In genomic region chr6:16420715-16421461, GRCh38 we compare ENCODE assay signal across 9 cellular contexts.
DNase-seq lines count a peak whose midpoint lies in the region; ATAC-seq and TF ChIP-seq lines count a peak whose summit lies in the region.
"Had no signal": no experiment of that assay in that cellular context is flagged by ENCODE, and none has a peak within 500 bp of the region (broad histone marks: within the 10 kb centered on the region; RNA-seq: fewer than 3 reads in every experiment).

No MANE protein-coding gene starts in this region.

- no peaks in the 10 kb centered on the region for H3K9me3 Mint-ChIP-seq in WTC11
- H3K9me3 Mint-ChIP-seq in stimulated activated naive CD8-positive, alpha-beta T cell treated with anti-CD3 and anti-CD28 coated beads, Interleukin-15, amount 100 ng/mL, for 72 hours = no peaks in the 10 kb centered on the region

- peak; percentile 71 for ATAC-seq in HG03175 (IDR thresholded peaks at IDR 0.05; ENCODE audit: unreplicated experiment)
- peak; percentile 58; the same call in 1 of the 2 replicates for ATAC-seq in WTC11
- ATAC-seq in stimulated activated naive CD8-positive, alpha-beta T cell treated with anti-CD3 and anti-CD28 coated beads, Interleukin-15, amount 100 ng/mL, for 72 hours = peak; percentile 91

- no peak overlapping the region for H2BK120ac ChIP-seq in neuronal stem cell (ENCODE audit: low read depth, low read length)

- H3K27ac ChIP-seq in neuronal stem cell (replicated peaks; ENCODE audit: low read length) = no peak overlapping the region
- H3K27ac ChIP-seq: HL-60 had no signal

- H3K14ac ChIP-seq in neuronal stem cell (ENCODE audit: low read length) = no peak overlapping the region

- no peak overlapping the region for H2AFZ ChIP-seq in neuronal stem cell (ENCODE audit: low read length)

- no CpG with 5 or more reads among the region's 7 CpGs for WGBS in neuronal stem cell (ENCODE audit: extremely low coverage in 2 of 2, insufficient read length in 2 of 2, insufficient replicate concordance in 1 of 2), 2 donors

- no peaks in the 10 kb centered on the region for H3K79me1 ChIP-seq in neuronal stem cell (ENCODE audit: low read depth, low read length)

- H3K9ac ChIP-seq in neuronal stem cell (ENCODE audit: low read depth, low read length, poor library complexity) = no peak overlapping the region

- H3K36me3 Mint-ChIP-seq in WTC11 = no peaks in the 10 kb centered on the region

- H4K8ac ChIP-seq in neuronal stem cell (ENCODE audit: low read depth, low read length) = no peak overlapping the region

- no peaks in the 10 kb centered on the region for H3K36me3 ChIP-seq in neuronal stem cell (replicated peaks in 1 of 2; ENCODE audit: control insufficient read depth in 2 of 2, insufficient read depth in 2 of 2, low read length in 2 of 2)

- H2AK5ac ChIP-seq in neuronal stem cell (ENCODE audit: low read depth, low read length) = no peak overlapping the region

- H3K4me1 Mint-ChIP-seq in WTC11 = peaks cover 20% of the 10 kb centered on the region
- peaks cover 56% of the 10 kb centered on the region for H3K4me1 Mint-ChIP-seq in stimulated activated naive CD8-positive, alpha-beta T cell treated with anti-CD3 and anti-CD28 coated beads, Interleukin-15, amount 100 ng/mL, for 72 hours

- H3K27me3 Mint-ChIP-seq in WTC11 (ENCODE audit: low read depth) = no peaks in the 10 kb centered on the region
- no peaks in the 10 kb centered on the region for H3K27me3 Mint-ChIP-seq in stimulated activated naive CD8-positive, alpha-beta T cell treated with anti-CD3 and anti-CD28 coated beads, Interleukin-15, amount 100 ng/mL, for 72 hours

- no peak overlapping the region for H4K91ac ChIP-seq in neuronal stem cell (ENCODE audit: low read depth, low read length, poor library complexity)

- no peak for TF ChIP-seq CTCF in WTC11 (IDR thresholded peaks at IDR 0.05)
- TF ChIP-seq CTCF in fibroblast of villous mesenchyme (IDR thresholded peaks at IDR 0.05; ENCODE audit: insufficient read depth, low read depth, low read length) = no peak

- no peaks in the 10 kb centered on the region for H3K27me3 ChIP-seq in neuronal stem cell (ENCODE audit: control insufficient read depth in 3 of 3, insufficient read depth in 3 of 3, low read depth in 1 of 3, low read length in 3 of 3)

- H3K23ac ChIP-seq in neuronal stem cell (ENCODE audit: low read depth, low read length, poor library complexity) = no peak overlapping the region

- no peak overlapping the region for H2BK12ac ChIP-seq in neuronal stem cell (ENCODE audit: low read length)

- H3K4me1 ChIP-seq in neuronal stem cell (ENCODE audit: control insufficient read depth in 2 of 2, insufficient read depth in 1 of 2, low read depth in 1 of 2, low read length in 2 of 2) = peaks cover 0 to 8% of the 10 kb centered on the region in 2 donors

- no peak overlapping the region for H3K4me2 ChIP-seq in neuronal stem cell (ENCODE audit: insufficient read depth, low read length, poor library complexity, severe bottlenecking)

- H3K27ac Mint-ChIP-seq in WTC11 = no peak overlapping the region; the same call in 1 of the 2 replicates
- H3K27ac Mint-ChIP-seq in stimulated activated naive CD8-positive, alpha-beta T cell treated with anti-CD3 and anti-CD28 coated beads, Interleukin-15, amount 100 ng/mL, for 72 hours = peak overlapping the region; percentile 98 to 99

- H3K4me3 Mint-ChIP-seq in WTC11 = no peak overlapping the region
- peak overlapping the region; percentile 67 to 81 for H3K4me3 Mint-ChIP-seq in stimulated activated naive CD8-positive, alpha-beta T cell treated with anti-CD3 and anti-CD28 coated beads, Interleukin-15, amount 100 ng/mL, for 72 hours

- no peak overlapping the region for H3K4ac ChIP-seq in neuronal stem cell (ENCODE audit: low read length)

- peak; percentile 76 for DNase-seq in AG20443 (ENCODE audit: low spot score)
- DNase-seq in GM19240 (ENCODE audit: insufficient read length, low spot score) = peak; percentile 23
- no peak for DNase-seq in WTC11 (ENCODE audit: low spot score)
- DNase-seq in fibroblast of villous mesenchyme (ENCODE audit: low read depth) = peak; percentile 95
- DNase-seq in stimulated activated naive CD8-positive, alpha-beta T cell treated with anti-CD3 and anti-CD28 coated beads, Interleukin-15, amount 100 ng/mL, for 72 hours = peak; percentile 53 to 70
- DNase-seq in NCI-H1694 treated with DMSO at 0.1 percent for 48 hours (lab: John Stamatoyannopoulos, UW) = no peak
- DNase-seq in neuronal stem cell (ENCODE audit: low spot score) = no peak

- H3K4me3 ChIP-seq in fibroblast of villous mesenchyme (ENCODE audit: low read depth, low read length) (no peak overlapping the region), neuronal stem cell (ENCODE audit: low read length in 2 of 2) (no peak overlapping the region)

- H2BK15ac ChIP-seq in neuronal stem cell (ENCODE audit: low read length) = no peak overlapping the region

- H3K18ac ChIP-seq in neuronal stem cell (ENCODE audit: low read length) = no peak overlapping the region

- CTCF ChIA-PET in WTC11 (lab: Charles Lee) = interaction anchor here (1.6 to 1.8 kb wide), 3 partner anchors 11 to 134 kb away, joined by 6 to 10 read pairs (median 8); no protein-coding TSS in a partner anchor

- POLR2A ChIA-PET in WTC11 (lab: Charles Lee) = no interaction called here

- H3K9me3 ChIP-seq in neuronal stem cell (replicated peaks in 1 of 2; ENCODE audit: control insufficient read depth in 2 of 2, insufficient read depth in 1 of 2, low read depth in 1 of 2, low read length in 2 of 2) = no peaks in the 10 kb centered on the region

- H2BK5ac ChIP-seq in neuronal stem cell (ENCODE audit: low read length) = no peak overlapping the region

TF ChIP-seq in WTC11, 78 proteins besides CTCF, POLR2A, EP300 and RAD21 (continues in another document):
- TF ChIP-seq, protein P1, sequence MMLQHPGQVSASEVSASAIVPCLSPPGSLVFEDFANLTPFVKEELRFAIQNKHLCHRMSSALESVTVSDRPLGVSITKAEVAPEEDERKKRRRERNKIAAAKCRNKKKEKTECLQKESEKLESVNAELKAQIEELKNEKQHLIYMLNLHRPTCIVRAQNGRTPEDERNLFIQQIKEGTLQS (CRISPR knock-in tag; conservative IDR thresholded peaks at IDR 0.05) = no peak
- TF ChIP-seq, protein P2, sequence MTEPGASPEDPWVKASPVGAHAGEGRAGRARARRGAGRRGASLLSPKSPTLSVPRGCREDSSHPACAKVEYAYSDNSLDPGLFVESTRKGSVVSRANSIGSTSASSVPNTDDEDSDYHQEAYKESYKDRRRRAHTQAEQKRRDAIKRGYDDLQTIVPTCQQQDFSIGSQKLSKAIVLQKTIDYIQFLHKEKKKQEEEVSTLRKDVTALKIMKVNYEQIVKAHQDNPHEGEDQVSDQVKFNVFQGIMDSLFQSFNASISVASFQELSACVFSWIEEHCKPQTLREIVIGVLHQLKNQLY (CRISPR knock-in tag; IDR thresholded peaks at IDR 0.05) = no peak
- TF ChIP-seq SOX15 (CRISPR knock-in tag; IDR thresholded peaks at IDR 0.05) (no peak), RELA (CRISPR knock-in tag; IDR thresholded peaks at IDR 0.05; ENCODE audit: borderline replicate concordance) (no peak), ZNF138 (CRISPR knock-in tag; conservative IDR thresholded peaks at IDR 0.05) (no peak), PRDM15 (CRISPR knock-in tag; IDR thresholded peaks at IDR 0.05) (no peak), IRF1 (CRISPR knock-in tag; IDR thresholded peaks at IDR 0.05) (no peak), SMAD4 (CRISPR knock-in tag; IDR thresholded peaks at IDR 0.05) (no peak), E2F4 (CRISPR knock-in tag; IDR thresholded peaks at IDR 0.05; ENCODE audit: borderline replicate concordance, low read depth) (no peak), TCF7 (CRISPR knock-in tag; IDR thresholded peaks at IDR 0.05; ENCODE audit: low read depth) (no peak), FOXK1 (CRISPR knock-in tag; IDR thresholded peaks at IDR 0.05) (no peak), IRF2 (CRISPR knock-in tag; IDR thresholded peaks at IDR 0.05; ENCODE audit: borderline replicate concordance, low read depth) (no peak)

Comparison
In these comparisons a context has a peak if more than half of its experiments do, and no peak if none do; other contexts are left out.
1. DNase-seq: peak in AG20443 (single experiment), GM19240 (single experiment), fibroblast of villous mesenchyme (single experiment) and stimulated activated naive CD8-positive, alpha-beta T cell treated with anti-CD3 and anti-CD28 coated beads, Interleukin-15, amount 100 ng/mL, for 72 hours (2 of 2); none in WTC11 (single experiment), NCI-H1694 treated with DMSO at 0.1 percent for 48 hours (single experiment) and neuronal stem cell (single experiment).
2. Peak in every context shown above with its lines, with median percentiles within 50 percentile points of each other: ATAC-seq.